8 cellular contexts compared by ENCODE assay signal in the genomic region with DNA sequence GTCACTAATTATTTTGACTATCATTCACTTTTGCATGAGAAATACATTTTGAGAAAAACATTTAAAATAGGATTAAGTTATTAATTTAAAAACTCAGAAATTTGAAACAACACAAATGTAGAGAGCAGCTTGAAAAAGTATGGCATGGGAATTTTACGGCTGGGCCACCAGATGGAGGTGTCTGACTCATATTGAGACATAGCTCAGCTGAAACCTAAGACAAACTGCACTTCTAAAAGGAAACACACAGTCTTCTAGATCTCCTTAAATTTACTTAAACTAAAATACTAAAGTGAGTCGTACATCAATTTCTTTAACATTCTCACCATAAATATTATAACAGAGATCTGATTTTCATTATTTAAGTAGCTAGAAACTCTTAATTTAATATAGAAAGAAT. TPM values are rescaled to one million over a fixed set of nuclear protein-coding genes. Genes with fewer than 3 reads are reported as not detected.
A peak's percentile ranks its signal among the peaks of the same experiment; 100 is the strongest.
DNase-seq lines count a peak whose midpoint lies in the region; ATAC-seq and TF ChIP-seq lines count a peak whose summit lies in the region.

No MANE protein-coding gene starts in this region.

- H3K4me3 ChIP-seq in GM12865 (ENCODE audit: low read depth, low read length), result no peak overlapping the region
- no peak overlapping the region for H3K4me3 ChIP-seq in dorsolateral prefrontal cortex

- H3K27me3 ChIP-seq in dorsolateral prefrontal cortex, result peaks cover 0 to 7% (median 0%) of the 10 kb centered on the region in 45 donors

- no peak for TF ChIP-seq CTCF in GM12865 (IDR thresholded peaks at IDR 0.05; ENCODE audit: insufficient read depth, low read depth, low read length, missing control alignments)
- peak in 54 of 56 donors; percentile 19 to 67 (median 46) for TF ChIP-seq CTCF in dorsolateral prefrontal cortex (IDR thresholded peaks at IDR 0.05 in 54 of 56, conservative IDR thresholded peaks at IDR 0.05 in 2 of 56; ENCODE audit: low read depth in 1 of 56, partially characterized antibody in 56 of 56)
- TF ChIP-seq CTCF in GM10248 (IDR thresholded peaks at IDR 0.05; ENCODE audit: control extremely low read depth, extremely low read depth, low read depth, missing control alignments), result no peak

- POLR2A ChIA-PET in GM10248 (lab: Yijun Ruan, JAX), result no interaction called here

- CTCF ChIA-PET in GM10248 (lab: Yijun Ruan, JAX), result interaction anchor here (1.2 kb wide), 1 partner anchor 12 kb away, joined by 3 read pairs; no protein-coding TSS in a partner anchor

- ATAC-seq in HG02870 (IDR thresholded peaks at IDR 0.05; ENCODE audit: unreplicated experiment), result no peak

- no peak overlapping the region for H3K27ac ChIP-seq in dorsolateral prefrontal cortex

- intact Hi-C loops in dorsolateral prefrontal cortex (cut with DNase I), result no loop called here

- DNase-seq in GM12865 (ENCODE audit: low read depth) (peak; percentile 12), NCI-H82 treated with DMSO at 0.1 percent for 48 hours (lab: John Stamatoyannopoulos, UW; ENCODE audit: unreplicated experiment) (peak; percentile 35), dorsolateral prefrontal cortex (peak in 1 of 10 donors; percentile 38), pons (ENCODE audit: low spot score) (peak; percentile 32), HuH-7.5 (ENCODE audit: low spot score) (no peak), GM10248 (ENCODE audit: extremely low spot score) (no peak)
- DNase-seq in stimulated activated CD4-positive, alpha-beta T cell treated with anti-CD3 and anti-CD28 coated beads, Interleukin-4, amount 100 ng/mL, for 4 hours, result no peak

RNA-seq across cellular contexts. Expression of gene POSTN, which starts 41.9 kb away (rescaled TPM):
- total RNA-seq in dorsolateral prefrontal cortex, result 1 to 10 TPM in 119 of 120 experiments, under 1 TPM in 1; 0.85 to 7.0 (median 2.8) TPM

Comparison
In these comparisons a context has a peak if more than half of its experiments do, and no peak if none do; other contexts are left out.
1. DNase-seq: peak in GM12865 (single experiment), NCI-H82 treated with DMSO at 0.1 percent for 48 hours (single experiment) and pons (single experiment); none in HuH-7.5 (single experiment), stimulated activated CD4-positive, alpha-beta T cell treated with anti-CD3 and anti-CD28 coated beads, Interleukin-4, amount 100 ng/mL, for 4 hours (0 of 2) and GM10248 (single experiment).
2. CTCF ChIP-seq: peak in dorsolateral prefrontal cortex (54 of 56); none in GM12865 (single experiment) and GM10248 (single experiment).